In the genomic region with DNA sequence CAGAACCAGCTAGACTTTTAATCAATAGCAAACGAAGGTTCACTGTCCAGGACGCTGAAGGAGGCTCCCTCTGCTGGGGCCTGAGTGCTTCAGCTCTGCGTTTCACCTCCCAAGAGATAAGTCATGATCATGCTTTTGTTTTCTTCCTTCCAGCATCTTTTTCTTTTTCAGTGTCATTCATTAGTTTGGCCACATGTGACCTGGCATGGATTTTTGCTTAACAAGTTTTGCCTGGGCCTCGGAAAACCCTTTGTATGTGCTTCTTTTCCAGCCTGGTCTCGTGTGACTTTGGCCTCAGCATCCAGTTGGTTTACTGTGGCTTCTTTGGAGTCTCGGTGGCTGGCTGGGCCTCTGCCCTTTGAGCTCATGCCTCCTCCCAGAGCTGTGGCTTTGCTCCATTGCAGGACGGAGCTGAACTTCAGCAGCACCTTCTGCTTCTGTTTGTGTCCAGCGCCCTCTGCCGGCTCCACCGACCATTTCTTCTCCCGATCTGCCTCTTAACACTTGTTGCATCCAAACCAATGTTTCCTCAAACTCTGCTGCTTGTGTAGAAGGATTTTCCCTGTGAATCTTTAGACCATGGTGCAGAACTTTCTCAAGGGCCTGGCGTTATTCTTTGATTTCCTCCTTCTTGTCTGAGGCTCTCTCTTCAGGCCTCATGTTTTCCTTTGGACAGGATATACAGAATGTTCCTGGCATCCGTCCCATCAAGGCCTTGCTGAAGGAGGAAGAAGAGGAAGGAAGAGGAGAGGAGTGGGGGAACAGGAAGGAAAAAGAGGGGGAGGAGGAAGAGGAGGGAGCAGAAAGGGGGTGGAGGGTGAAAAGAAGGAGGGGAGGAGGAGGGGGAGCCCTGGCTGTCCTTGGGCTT, we compare ENCODE assay signal across 8 cellular contexts. TPM values are rescaled to one million over a fixed set of nuclear protein-coding genes. Genes with fewer than 3 reads are reported as not detected.
DNase-seq lines count a peak whose midpoint lies in the region; TF ChIP-seq lines count a peak whose summit lies in the region.

No MANE protein-coding gene starts in this region.

- no peak overlapping the region for H3K4me3 ChIP-seq in Jurkat, Clone E6-1 (ENCODE audit: low read length)

- POLR2A ChIA-PET in RWPE1 (lab: Yijun Ruan, JAX; ENCODE audit: low non-redundant PET), result no interaction called here

- CTCF ChIA-PET in RWPE1 (lab: Yijun Ruan, JAX), result interaction anchor here (0.6 to 1.8 kb wide), 14 partner anchors 9 to 636 kb away, joined by 3 to 7 read pairs (median 4); no protein-coding TSS in a partner anchor

- H3K27ac ChIP-seq in RWPE1, result peak overlapping the region; percentile 50

- DNase-seq in DMS79 treated with DMSO at 0.1 percent for 48 hours (lab: John Stamatoyannopoulos, UW) (peak; percentile 54), RWPE1 (ENCODE audit: low spot score) (peak; percentile 43), fibroblast of the conjunctiva (ENCODE audit: low read depth) (peak; percentile 93), non-pigmented ciliary epithelial cell (ENCODE audit: low read depth) (peak; percentile 63), superior temporal gyrus (ENCODE audit: extremely low spot score) (peak; percentile 96), HPDE6-E6E7 (ENCODE audit: extremely low spot score) (no peak)
- peak; percentile 60 for DNase-seq in Jurkat, Clone E6-1 (ENCODE audit: low read depth, low spot score)
- peak; percentile 57 for DNase-seq in activated T-helper 9 cell treated with anti-CD3 and anti-CD28 coated beads, Interleukin-2, amount 50 U/mL, for 16 hours (ENCODE audit: low read depth)

- peak; percentile 79 for TF ChIP-seq CTCF in RWPE1 (conservative IDR thresholded peaks at IDR 0.05; ENCODE audit: low read depth)

RNA-seq across cellular contexts. Expression of a gene that starts 23.6 kb away (rescaled TPM):
- 42.2 TPM for polyA plus RNA-seq in Jurkat, Clone E6-1 (2012; ENCODE audit: insufficient read depth, insufficient read length)

RNA-seq across cellular contexts. Expression of a gene that starts 25.0 kb away (rescaled TPM):
- 5.4 TPM for polyA plus RNA-seq in Jurkat, Clone E6-1 (2012; ENCODE audit: insufficient read depth, insufficient read length)

RNA-seq across cellular contexts. Expression of a gene that starts 56.9 kb away (rescaled TPM):
- 12.4 TPM for polyA plus RNA-seq in Jurkat, Clone E6-1 (2012; ENCODE audit: insufficient read depth, insufficient read length)

RNA-seq across cellular contexts. Expression of a gene that starts 59.9 kb away (rescaled TPM):
- polyA plus RNA-seq in Jurkat, Clone E6-1 (2012; ENCODE audit: insufficient read depth, insufficient read length), result 50.6 TPM
